23 cellular contexts compared by ENCODE assay signal in the genomic region with DNA sequence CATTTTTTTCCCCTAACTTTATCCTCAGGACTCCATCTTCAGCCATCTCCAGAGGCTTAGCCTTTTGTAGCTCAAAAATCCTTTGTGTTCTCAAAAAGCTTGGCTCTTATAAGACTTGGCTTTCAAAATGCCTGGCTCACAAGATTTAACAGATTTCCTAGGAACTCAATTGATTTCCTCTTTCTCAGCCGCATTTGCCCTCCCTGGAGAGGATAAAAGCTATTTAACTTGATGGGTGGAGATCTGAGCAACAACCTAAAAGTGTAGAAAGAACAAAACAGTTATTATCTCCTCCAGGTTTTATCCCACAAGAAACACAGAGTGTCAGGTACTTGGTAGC. TPM values are rescaled to one million over a fixed set of nuclear protein-coding genes. Genes with fewer than 3 reads are reported as not detected.
DNase-seq lines count a peak whose midpoint lies in the region; ATAC-seq and TF ChIP-seq lines count a peak whose summit lies in the region.
"Had no signal": no experiment of that assay in that cellular context is flagged by ENCODE, and none has a peak within 500 bp of the region (broad histone marks: within the 10 kb centered on the region; RNA-seq: fewer than 3 reads in every experiment).

No MANE protein-coding gene starts in this region.

- H3K79me2 ChIP-seq in trophoblast cell (ENCODE audit: control insufficient read depth, insufficient read depth, low read length, poor library complexity): peaks cover 2% of the 10 kb centered on the region

- H3K27ac ChIP-seq in right cardiac atrium (ENCODE audit: low read length) (peak overlapping the region; percentile 62), ectodermal cell (ENCODE audit: insufficient read depth, low read depth, low read length, poor library complexity, severe bottlenecking) (peak overlapping the region; percentile 37), trophoblast cell (ENCODE audit: low read depth, low read length) (peak overlapping the region; percentile 50), foreskin keratinocyte (no peak overlapping the region)
- H3K27ac ChIP-seq: epithelial cell of prostate, PC-9, vagina had no signal

- no peak overlapping the region for H3K4me2 ChIP-seq in trophoblast cell (ENCODE audit: low read length)
- H3K4me2 ChIP-seq: PC-9 had no signal

- TF ChIP-seq CTCF in foreskin keratinocyte (conservative IDR thresholded peaks at IDR 0.05): no peak

- no peak overlapping the region for H2AK5ac ChIP-seq in trophoblast cell (ENCODE audit: low read length)

- no peak overlapping the region for H4K12ac ChIP-seq in trophoblast cell (ENCODE audit: low read depth, low read length)

- peaks cover 5% of the 10 kb centered on the region for H3K79me1 ChIP-seq in trophoblast cell (ENCODE audit: low read length)

- no peak overlapping the region for H3K9ac ChIP-seq in trophoblast cell (ENCODE audit: low read length)

- no peaks in the 10 kb centered on the region for H3K27me3 ChIP-seq in right cardiac atrium (ENCODE audit: control insufficient read depth, insufficient read depth)
- H3K27me3 ChIP-seq in ectodermal cell (ENCODE audit: control insufficient read depth, insufficient read depth, low read length, poor library complexity, severe bottlenecking): no peaks in the 10 kb centered on the region
- no peaks in the 10 kb centered on the region for H3K27me3 ChIP-seq in trophoblast cell (ENCODE audit: insufficient read depth, low read length)
- H3K27me3 ChIP-seq in foreskin keratinocyte: no peaks in the 10 kb centered on the region
- H3K27me3 ChIP-seq: breast epithelium, vagina had no signal

- 40% methylated on average over 1 of the region's 1 CpG for WGBS in right cardiac atrium
- WGBS in ectodermal cell, 2 experiments: 18% methylated on average over 1 of the region's 1 CpG; no CpG with 5 or more reads in 1 of the 2 experiments
- WGBS in trophoblast cell (ENCODE audit: extremely low coverage, insufficient coverage, insufficient read length): no CpG with 5 or more reads among the region's 1 CpG

- DNase-seq in right cardiac atrium: no peak
- DNase-seq in left ventricle myocardium superior: no peak
- no peak for DNase-seq in trophoblast cell
- no peak for DNase-seq in foreskin keratinocyte
- no peak for DNase-seq in D341Med (ENCODE audit: low spot score)
- DNase-seq: activated CD4-positive, alpha-beta T cell treated with anti-CD3 and anti-CD28 coated beads, Interleukin-2, amount 50 U/mL, for 48 hours; activated effector memory CD4-positive, alpha-beta T cell treated with Interleukin-2 at 50 U/mL for 16 hours; activated naive CD8-positive, alpha-beta T cell treated with anti-CD3 and anti-CD28 coated beads, Interleukin-2, amount 50 U/mL, for 24 hours; CD4-positive, alpha-beta T cell; GF-D8; MM.1S; PC-9; stimulated activated CD4-positive, alpha-beta T cell treated with anti-CD3 and anti-CD28 coated beads, Interleukin-12 subunit alpha, Interleukin-12 subunit beta, amount 100 ng/mL, for 4 hours had no signal

- H4K91ac ChIP-seq in trophoblast cell (ENCODE audit: low read depth, low read length): no peak overlapping the region

- H3K23ac ChIP-seq in trophoblast cell (ENCODE audit: low read length): no peak overlapping the region

- H2AFZ ChIP-seq in trophoblast cell (ENCODE audit: insufficient read depth, low read length, poor library complexity): no peak overlapping the region
- H2AFZ ChIP-seq: PC-9 had no signal

- H3K14ac ChIP-seq in trophoblast cell (ENCODE audit: low read length): no peak overlapping the region

- intact Hi-C loops in right cardiac atrium (cut with DNase I): no loop called here
- intact Hi-C loops in left ventricle myocardium superior (cut with micrococcal nuclease): no loop called here

- no peak overlapping the region for H3K4ac ChIP-seq in trophoblast cell (ENCODE audit: low read depth, low read length)

- H4K8ac ChIP-seq in trophoblast cell (ENCODE audit: low read depth, low read length): peak overlapping the region; percentile 25

- H3K18ac ChIP-seq in trophoblast cell (ENCODE audit: low read length): no peak overlapping the region

- ATAC-seq in right cardiac atrium (peak in 1 of 2 donors; percentile 40), left ventricle myocardium superior (no peak), HG03565 (IDR thresholded peaks at IDR 0.05; ENCODE audit: unreplicated experiment) (no peak), GM21619 (IDR thresholded peaks at IDR 0.05; ENCODE audit: unreplicated experiment) (no peak), foreskin keratinocyte (no peak)
- ATAC-seq: activated naive CD8-positive, alpha-beta T cell treated with anti-CD3 and anti-CD28 coated beads, Interleukin-2, amount 50 U/mL, for 24 hours had no signal

- no peak overlapping the region for H2BK120ac ChIP-seq in trophoblast cell (ENCODE audit: insufficient read depth, low read length, poor library complexity)

- peak overlapping the region; percentile 45 for H2BK12ac ChIP-seq in trophoblast cell (ENCODE audit: low read length)

- H3K36me3 ChIP-seq in ectodermal cell (ENCODE audit: control insufficient read depth, insufficient read depth, low read length) (no peaks in the 10 kb centered on the region), trophoblast cell (ENCODE audit: control insufficient read depth in 1 of 2, insufficient read depth in 2 of 2, low read length in 2 of 2) (no peaks in the 10 kb centered on the region)
- H3K36me3 ChIP-seq: breast epithelium, vagina had no signal

- H3K9me3 ChIP-seq in right cardiac atrium (ENCODE audit: control insufficient read depth, low read length): no peaks in the 10 kb centered on the region
- H3K9me3 ChIP-seq in ectodermal cell (ENCODE audit: control insufficient read depth, low read length): no peaks in the 10 kb centered on the region
- no peaks in the 10 kb centered on the region for H3K9me3 ChIP-seq in trophoblast cell (ENCODE audit: insufficient read depth, low read depth, low read length)
- H3K9me3 ChIP-seq: breast epithelium, vagina had no signal

- H2BK5ac ChIP-seq in trophoblast cell (ENCODE audit: low read depth, low read length, poor library complexity): no peak overlapping the region

- no peak overlapping the region for H3K4me3 ChIP-seq in right cardiac atrium (ENCODE audit: low read length)
- no peak overlapping the region for H3K4me3 ChIP-seq in ectodermal cell (ENCODE audit: insufficient read depth, low read depth, low read length)
- no peak overlapping the region for H3K4me3 ChIP-seq in trophoblast cell (ENCODE audit: low read depth, low read length)
- H3K4me3 ChIP-seq: breast epithelium, PC-9, vagina had no signal

- H3K4me1 ChIP-seq in right cardiac atrium (ENCODE audit: control insufficient read depth, insufficient read depth, low read length): peaks cover 3% of the 10 kb centered on the region
- H3K4me1 ChIP-seq in ectodermal cell (ENCODE audit: control insufficient read depth, insufficient read depth, low read length): peaks cover 9% of the 10 kb centered on the region
- H3K4me1 ChIP-seq in trophoblast cell (ENCODE audit: control insufficient read depth in 1 of 2, insufficient read depth in 2 of 2, low read length in 2 of 2): peaks cover 8 to 16% of the 10 kb centered on the region in 2 experiments
- H3K4me1 ChIP-seq in foreskin keratinocyte: peaks cover 13% of the 10 kb centered on the region
- H3K4me1 ChIP-seq: breast epithelium had no signal

RNA-seq across cellular contexts. Expression of a gene that starts 28.5 kb away (rescaled TPM):
- total RNA-seq in right cardiac atrium (1 to 10 TPM in 3 of 4 donors, under 1 TPM in 1; 0.65 to 3.5 (median 2.9) TPM), left ventricle myocardium superior (0.12 TPM), foreskin keratinocyte (not detected in 2 replicates)
- polyA plus RNA-seq in right cardiac atrium (0.45 TPM), foreskin keratinocyte (not detected in 2 replicates)
- not detected for polyA plus RNA-seq in ectodermal cell (2013, experiment 1 of 4)
- 0.23 TPM for polyA plus RNA-seq in ectodermal cell (2013, experiment 2 of 4)
- 0.37 TPM for polyA plus RNA-seq in ectodermal cell (2013, experiment 3 of 4)
- 0.45 TPM for polyA plus RNA-seq in ectodermal cell (2013, experiment 4 of 4)
- polyA plus RNA-seq in trophoblast cell (2013): 0.07 and 0.08 TPM in 2 replicates
- total RNA-seq: CD4-positive, alpha-beta T cell; dermis microvascular lymphatic vessel endothelial cell; PC-9 had no signal
- polyA plus RNA-seq: AG04450, IgD-negative memory B cell, neural cell had no signal
